Comparison of ENCODE assay signal across 1 cellular context in genomic region chr7:94004024-94004945, GRCh38.
TF ChIP-seq lines count a peak whose summit lies in the region.

TSS of gene BET1 (minus strand) at chr7:94004355. CDS start at chr7:94004216, 139 bp downstream.

TF ChIP-seq in K562, 482 proteins besides CTCF, POLR2A, EP300 and RAD21 (continued from another document and continues in another):
- TF ChIP-seq ZBTB40 (IDR thresholded peaks at IDR 0.05) (peak; percentile 54; the same call in 1 of the 2 replicates), ZBTB40 (CRISPR knock-in tag; IDR thresholded peaks at IDR 0.05) (no peak), RFX1 (IDR thresholded peaks at IDR 0.05) (no peak), HDAC1 (IDR thresholded peaks at IDR 0.05) (peak in 1 of 2 experiments; percentile 73; a peak in 1 of 4 replicates), HMG20B (CRISPR knock-in tag; IDR thresholded peaks at IDR 0.05) (no peak), AFF4 (CRISPR knock-in tag; IDR thresholded peaks at IDR 0.05) (no peak), NR2C2 (CRISPR knock-in tag; IDR thresholded peaks at IDR 0.05) (peak; percentile 64; the same call in 1 of the 2 replicates), NR2C2 (tag; IDR thresholded peaks at IDR 0.05) (peak; percentile 81), MXD1 (CRISPR knock-in tag; IDR thresholded peaks at IDR 0.05; ENCODE audit: borderline replicate concordance, poor library complexity, severe bottlenecking) (no peak), GABPA (tag; conservative IDR thresholded peaks at IDR 0.05; ENCODE audit: low read depth) (0 out of 2 replicates have a peak, but pooled peaks have one; percentile 11), ATF7 (IDR thresholded peaks at IDR 0.05) (peak; percentile 87), ARID4B (CRISPR knock-in tag; IDR thresholded peaks at IDR 0.05) (0 out of 2 replicates have a peak, but pooled peaks have one; percentile 26), ZNF583 (CRISPR knock-in tag; IDR thresholded peaks at IDR 0.05) (no peak), MITF (IDR thresholded peaks at IDR 0.05) (peak; percentile 35; the same call in 1 of the 2 replicates), CREM (IDR thresholded peaks at IDR 0.05; ENCODE audit: low read depth) (peak; percentile 100), KDM5B (IDR thresholded peaks at IDR 0.05; ENCODE audit: insufficient replicate concordance, low read depth, low read length) (peak; percentile 72), SMARCA4 (IDR thresholded peaks at IDR 0.05) (no peak), CREB1 (IDR thresholded peaks at IDR 0.05) (peak; percentile 99), CREB1 (CRISPR knock-in tag; IDR thresholded peaks at IDR 0.05) (peak; percentile 98), ZSCAN29 (IDR thresholded peaks at IDR 0.05) (0 out of 2 replicates have a peak, but pooled peaks have one; percentile 45), MTA1 (IDR thresholded peaks at IDR 0.05; ENCODE audit: borderline replicate concordance) (peak; percentile 99), SIN3A (IDR thresholded peaks at IDR 0.05; ENCODE audit: borderline replicate concordance in 2 of 2, control insufficient read depth in 1 of 2, low read depth in 2 of 2, low read length in 2 of 2) (0 out of 4 replicates have a peak, but pooled peaks have one; percentile 2 to 71), PHF8 (IDR thresholded peaks at IDR 0.05; ENCODE audit: borderline replicate concordance, low read length) (peak; percentile 97), ETV5 (CRISPR knock-in tag; IDR thresholded peaks at IDR 0.05; ENCODE audit: low read depth) (0 out of 2 replicates have a peak, but pooled peaks have one; percentile 33), FOXP1 (CRISPR knock-in tag; IDR thresholded peaks at IDR 0.05) (0 out of 2 replicates have a peak, but pooled peaks have one; percentile 23), NFYB (IDR thresholded peaks at IDR 0.05; ENCODE audit: extremely low read depth, insufficient read length) (peak; percentile 84), NKRF (IDR thresholded peaks at IDR 0.05; ENCODE audit: borderline replicate concordance) (peak; percentile 77), ZBTB12 (CRISPR knock-in tag; IDR thresholded peaks at IDR 0.05) (peak; percentile 96), KHSRP (IDR thresholded peaks at IDR 0.05) (peak; percentile 48; the same call in 1 of the 2 replicates), SMARCE1 (IDR thresholded peaks at IDR 0.05) (0 out of 2 replicates have a peak, but pooled peaks have one; percentile 6), HMBOX1 (IDR thresholded peaks at IDR 0.05) (peak; percentile 57; the same call in 1 of the 2 replicates), HDAC2 (IDR thresholded peaks at IDR 0.05) (no peak), CSDE1 (IDR thresholded peaks at IDR 0.05) (peak in 1 of 2 experiments; percentile 43; a peak in 1 of 4 replicates)
